In genomic region chr12:53048033-53048779, GRCh38 we compare ENCODE assay signal across 8 cellular contexts. TPM values are rescaled to one million over a fixed set of nuclear protein-coding genes. Genes with fewer than 3 reads are reported as not detected.
DNase-seq lines count a peak whose midpoint lies in the region; FAIRE-seq and TF ChIP-seq lines count a peak whose summit lies in the region.

No MANE protein-coding gene starts in this region.

- peaks cover 48% of the 10 kb centered on the region for H3K4me1 Mint-ChIP-seq in MCF 10A (ENCODE audit: insufficient read depth, unreplicated experiment)

- FAIRE-seq in kidney (lab: Jason Lieb, UNC), result no peak

- peaks cover 26% of the 10 kb centered on the region for H3F3A ChIP-seq in smooth muscle cell (ENCODE audit: low read depth)

- H3K27me3 ChIP-seq in smooth muscle cell (ENCODE audit: low read depth), result no peaks in the 10 kb centered on the region

- no peaks in the 10 kb centered on the region for H3K9me3 ChIP-seq in kidney (ENCODE audit: control insufficient read depth in 1 of 2, low read length in 2 of 2)
- no peaks in the 10 kb centered on the region for H3K9me3 ChIP-seq in smooth muscle cell (replicated peaks; ENCODE audit: low read depth)

- H3K4me2 ChIP-seq in smooth muscle cell, result peak overlapping the region; percentile 84

- intact Hi-C loops in MCF 10A (cut with micrococcal nuclease), result no loop called here
- intact Hi-C loops in kidney (cut with DNase I), result no loop called here

- POLR2A ChIA-PET in MCF 10A (lab: Yijun Ruan, JAX), result interaction anchor here (0.7 to 4.8 kb wide), 18 partner anchors 9 to 901 kb away, joined by 3 to 34 read pairs (median 4); partner anchors contain the start of genes EIF4B, IGFBP6, MYG1 and SPRYD3

- DNase-seq in DMS53 treated with DMSO at 0.1 percent for 48 hours (lab: John Stamatoyannopoulos, UW; ENCODE audit: unreplicated experiment), result peak; percentile 51
- DNase-seq in NAMALWA (ENCODE audit: low spot score), result peak; percentile 29
- peak; percentile 58 for DNase-seq in MCF 10A (ENCODE audit: unreplicated experiment)
- DNase-seq in kidney, result peak; percentile 92
- no peak for DNase-seq in smooth muscle cell (lab: John Stamatoyannopoulos, UW; ENCODE audit: unreplicated experiment)
- no peak for DNase-seq in dedifferentiated amniotic fluid mesenchymal stem cell (ENCODE audit: extremely low spot score)
- DNase-seq in RKO (ENCODE audit: low spot score), result no peak
- DNase-seq in NCI-H187 treated with DMSO at 0.1 percent for 48 hours (lab: John Stamatoyannopoulos, UW), result no peak

- peak overlapping the region; percentile 80 for H3K4me3 Mint-ChIP-seq in MCF 10A (ENCODE audit: unreplicated experiment)

- H3K36me3 ChIP-seq in kidney (ENCODE audit: control insufficient read depth in 1 of 2, insufficient read depth in 2 of 2, low read length in 2 of 2) (peaks cover 3 to 7% of the 10 kb centered on the region in 2 donors), smooth muscle cell (ENCODE audit: low read depth) (no peaks in the 10 kb centered on the region)

- no peaks in the 10 kb centered on the region for H3K9me3 Mint-ChIP-seq in MCF 10A (ENCODE audit: unreplicated experiment)

- CTCF ChIA-PET in MCF 10A (lab: Yijun Ruan, JAX), result interaction anchor here (0.5 to 2.0 kb wide), 23 partner anchors 9 to 977 kb away, joined by 3 to 9 read pairs (median 3); no protein-coding TSS in a partner anchor

- peaks cover 12% of the 10 kb centered on the region for H3K36me3 Mint-ChIP-seq in MCF 10A (ENCODE audit: insufficient read depth, unreplicated experiment)

- peaks cover 64 to 74% of the 10 kb centered on the region in 2 donors for H3K4me1 ChIP-seq in kidney (ENCODE audit: control insufficient read depth in 1 of 2, insufficient read depth in 1 of 2, low read depth in 1 of 2, low read length in 2 of 2)
- H3K4me1 ChIP-seq in smooth muscle cell (ENCODE audit: low read depth), result peaks cover 43% of the 10 kb centered on the region

- H3K4me3 ChIP-seq in kidney (ENCODE audit: low read length in 2 of 2) (peak overlapping the region; percentile 59 to 84), smooth muscle cell (peak overlapping the region; percentile 52)

- peaks cover 12% of the 10 kb centered on the region for H3K79me2 ChIP-seq in smooth muscle cell (ENCODE audit: low read depth)

- no peaks in the 10 kb centered on the region for H3K27me3 Mint-ChIP-seq in MCF 10A (ENCODE audit: insufficient read depth, unreplicated experiment)

- H3K9ac ChIP-seq in kidney (ENCODE audit: low read length in 2 of 2), result peak overlapping the region; percentile 34 to 97
- peak overlapping the region; percentile 15 for H3K9ac ChIP-seq in smooth muscle cell (ENCODE audit: low read depth)

- peak overlapping the region; percentile 99 for H3K27ac ChIP-seq in kidney (ENCODE audit: low read depth in 2 of 2, low read length in 2 of 2)
- peak overlapping the region; percentile 86 for H3K27ac ChIP-seq in smooth muscle cell (ENCODE audit: low read depth)

- H3K27ac Mint-ChIP-seq in MCF 10A (ENCODE audit: low read depth, unreplicated experiment), result peak overlapping the region; percentile 59

- TF ChIP-seq CTCF in MCF 10A (IDR thresholded peaks at IDR 0.05; ENCODE audit: unreplicated experiment), result peak; percentile 11
- no peak for TF ChIP-seq CTCF in kidney (IDR thresholded peaks at IDR 0.05; ENCODE audit: borderline replicate concordance, extremely low read depth, insufficient read depth)
- no peak for TF ChIP-seq CTCF in smooth muscle cell (IDR thresholded peaks at IDR 0.05; ENCODE audit: borderline replicate concordance, insufficient read depth, poor library complexity, severe bottlenecking)

- 24% methylated on average over 10 of the region's 10 CpGs for WGBS in smooth muscle cell (ENCODE audit: low lambda C conversion rate)

- BruUV-seq in MCF 10A (replicated peaks; lab: Mats Ljungman, UMichigan), result no TSS peak

- no peak overlapping the region for H2AFZ ChIP-seq in smooth muscle cell (ENCODE audit: low read depth)

- no peaks in the 10 kb centered on the region for H4K20me1 ChIP-seq in smooth muscle cell (ENCODE audit: low read depth)

RNA-seq across cellular contexts. Expression of gene TNS2, which starts 1.7 kb away (rescaled TPM):
- total RNA-seq in MCF 10A (2022) (22.3 and 26.3 TPM in 2 replicates), kidney (179 TPM), smooth muscle cell (9.3 and 11.4 TPM in 2 replicates)
- polyA plus RNA-seq in kidney (ENCODE audit: insufficient read depth, low read depth, low replicate concordance) (90.1 TPM), smooth muscle cell (17.4 TPM in 2 replicates)

RNA-seq across cellular contexts. Expression of gene SPRYD3, which starts 31.0 kb away (rescaled TPM):
- total RNA-seq in MCF 10A (2022) (35.2 and 39.9 TPM in 2 replicates), kidney (72.3 TPM), smooth muscle cell (20.2 and 23.0 TPM in 2 replicates)
- polyA plus RNA-seq in kidney (ENCODE audit: insufficient read depth, low read depth, low replicate concordance) (40.0 TPM), smooth muscle cell (43.5 and 57.1 TPM in 2 replicates)

RNA-seq across cellular contexts. Expression of gene EIF4B, which starts 42.0 kb away (rescaled TPM):
- total RNA-seq in MCF 10A (2022), result 580 and 658 TPM in 2 replicates
- 417 TPM for total RNA-seq in kidney
- polyA plus RNA-seq in kidney (ENCODE audit: insufficient read depth, low read depth, low replicate concordance), result 114 TPM
- 241 and 299 TPM in 2 replicates for total RNA-seq in smooth muscle cell
- 39.9 and 47.7 TPM in 2 replicates for polyA plus RNA-seq in smooth muscle cell

RNA-seq across cellular contexts. Expression of gene IGFBP6, which starts 49.3 kb away (rescaled TPM):
- total RNA-seq in MCF 10A (2022) (6.4 and 12.0 TPM in 2 replicates), kidney (203 TPM), smooth muscle cell (22.6 and 22.7 TPM in 2 replicates)
- polyA plus RNA-seq in kidney (ENCODE audit: insufficient read depth, low read depth, low replicate concordance) (57.3 TPM), smooth muscle cell (94.4 and 102 TPM in 2 replicates)

RNA-seq across cellular contexts. Expression of gene SOAT2, which starts 55.1 kb away (rescaled TPM):
- total RNA-seq in MCF 10A (2022) (not detected in 2 replicates), kidney (0.19 TPM), smooth muscle cell (not detected in 2 replicates)
- polyA plus RNA-seq in kidney (ENCODE audit: insufficient read depth, low read depth, low replicate concordance) (0.26 TPM), smooth muscle cell (not detected in 2 replicates)

Comparison
In these comparisons a context has a peak if more than half of its experiments do, and no peak if none do; other contexts are left out.
1. DNase-seq: peak in DMS53 treated with DMSO at 0.1 percent for 48 hours (single experiment), NAMALWA (single experiment), MCF 10A (single experiment) and kidney (single experiment); none in smooth muscle cell (single experiment), dedifferentiated amniotic fluid mesenchymal stem cell (single experiment), RKO (single experiment) and NCI-H187 treated with DMSO at 0.1 percent for 48 hours (single experiment).